In the genomic region with DNA sequence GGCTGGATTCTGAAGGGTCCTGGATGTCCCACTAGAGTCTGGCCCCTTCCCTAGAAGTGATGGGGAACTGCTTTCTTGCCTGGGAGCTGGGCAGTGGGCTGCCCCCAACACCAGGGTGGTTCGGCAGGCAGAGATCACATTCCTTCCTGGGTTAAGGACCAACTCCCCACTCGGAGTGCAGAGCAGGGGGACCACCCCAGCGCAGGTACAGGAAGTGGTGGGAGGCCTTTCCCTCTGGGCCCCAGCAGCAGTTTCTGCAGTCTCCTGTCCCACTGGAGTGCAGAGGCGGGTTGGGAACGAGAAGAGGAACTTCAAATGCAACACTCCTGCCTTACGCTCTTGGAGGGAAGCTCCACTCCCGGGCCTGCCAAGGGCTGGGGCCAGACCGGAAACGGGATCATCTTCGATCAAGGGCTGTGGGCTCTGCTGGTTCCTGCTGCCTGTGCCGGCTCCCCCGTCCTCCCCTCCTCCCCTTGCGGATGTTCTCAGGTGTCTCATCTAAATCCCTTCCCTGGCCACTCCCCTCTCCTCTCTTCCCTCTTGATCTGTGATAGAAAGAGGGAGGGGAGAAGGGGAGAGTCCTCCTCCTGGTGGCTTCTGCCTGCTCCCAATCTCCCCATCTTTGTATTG, we compare ENCODE assay signal across 11 cellular contexts. TPM values are rescaled to one million over a fixed set of nuclear protein-coding genes. Genes with fewer than 3 reads are reported as not detected.
DNase-seq lines count a peak whose midpoint lies in the region.
"Had no signal": no experiment of that assay in that cellular context is flagged by ENCODE, and none has a peak within 500 bp of the region (broad histone marks: within the 10 kb centered on the region; RNA-seq: fewer than 3 reads in every experiment).

No MANE protein-coding gene starts in this region.

- no peak overlapping the region for H3K27ac Mint-ChIP-seq in activated CD4-positive, alpha-beta memory T cell treated with anti-CD3 and anti-CD28 coated beads, Interleukin-2, amount 10 ng/mL, durations not matched to agents 7 days and 5 days
- H3K27ac Mint-ChIP-seq: activated naive CD8-positive, alpha-beta T cell treated with anti-CD3 and anti-CD28 coated beads for 36 hours had no signal

- no peaks in the 10 kb centered on the region for H3K79me1 ChIP-seq in mesenchymal stem cell (replicated peaks; ENCODE audit: low read length, poor library complexity, severe bottlenecking)

- H3K27me3 Mint-ChIP-seq in activated CD4-positive, alpha-beta memory T cell treated with anti-CD3 and anti-CD28 coated beads, Interleukin-2, amount 10 ng/mL, durations not matched to agents 7 days and 5 days = peaks cover 64% of the 10 kb centered on the region

- peak; percentile 96 for DNase-seq in H7
- DNase-seq in MV-4-11 (lab: John Stamatoyannopoulos, UW) = peak; percentile 61
- DNase-seq in UCSD-AML1 (lab: John Stamatoyannopoulos, UW; ENCODE audit: unreplicated experiment) = peak; percentile 39
- no peak for DNase-seq in mesenchymal stem cell
- DNase-seq in anterior cingulate cortex (lab: John Stamatoyannopoulos, UW) = no peak
- DNase-seq in NCI-H1930 (lab: John Stamatoyannopoulos, UW) = no peak
- DNase-seq in activated CD4-positive, alpha-beta memory T cell treated with anti-CD3 and anti-CD28 coated beads, Interleukin-2, amount 10 ng/mL, durations not matched to agents 7 days and 5 days = no peak
- DNase-seq: activated CD4-positive, alpha-beta T cell treated with anti-CD3 and anti-CD28 coated beads, Interleukin-2, amount 50 U/mL, for 4 hours; activated naive CD8-positive, alpha-beta T cell treated with anti-CD3 and anti-CD28 coated beads for 36 hours; foreskin melanocyte had no signal

- no peak overlapping the region for H3K14ac ChIP-seq in mesenchymal stem cell (ENCODE audit: low read length in 2 of 2)

- H3K36me3 Mint-ChIP-seq in activated CD4-positive, alpha-beta memory T cell treated with anti-CD3 and anti-CD28 coated beads, Interleukin-2, amount 10 ng/mL, durations not matched to agents 7 days and 5 days (ENCODE audit: low read depth) = no peaks in the 10 kb centered on the region
- H3K36me3 Mint-ChIP-seq: activated naive CD8-positive, alpha-beta T cell treated with anti-CD3 and anti-CD28 coated beads for 36 hours had no signal

- H3K23ac ChIP-seq in mesenchymal stem cell (ENCODE audit: low read length in 2 of 2) = no peak overlapping the region

- CTCF ChIA-PET in activated CD4-positive, alpha-beta memory T cell treated with anti-CD3 and anti-CD28 coated beads, Interleukin-2, amount 10 ng/mL, durations not matched to agents 7 days and 5 days (lab: Charles Lee) = interaction anchor here (1.4 kb wide), 1 partner anchor 10 kb away, joined by 3 read pairs; no protein-coding TSS in a partner anchor

- no peak overlapping the region for H3K4ac ChIP-seq in mesenchymal stem cell (ENCODE audit: low read depth in 1 of 2, low read length in 2 of 2)

- H3K4me1 ChIP-seq in mesenchymal stem cell (ENCODE audit: control insufficient read depth, insufficient read depth, low read depth, low read length) = no peaks in the 10 kb centered on the region

- no peak overlapping the region for H3K9ac ChIP-seq in mesenchymal stem cell (ENCODE audit: low read length)

- H3K4me1 Mint-ChIP-seq in activated CD4-positive, alpha-beta memory T cell treated with anti-CD3 and anti-CD28 coated beads, Interleukin-2, amount 10 ng/mL, durations not matched to agents 7 days and 5 days = no peaks in the 10 kb centered on the region

- WGBS in mesenchymal stem cell = 9% methylated on average over 10 of the region's 13 CpGs

- H2BK15ac ChIP-seq in mesenchymal stem cell (ENCODE audit: low read depth, poor library complexity, severe bottlenecking) = no peak overlapping the region

- H4K91ac ChIP-seq in mesenchymal stem cell (ENCODE audit: low read length) = peak overlapping the region; percentile 47

- H3K9me3 Mint-ChIP-seq in activated CD4-positive, alpha-beta memory T cell treated with anti-CD3 and anti-CD28 coated beads, Interleukin-2, amount 10 ng/mL, durations not matched to agents 7 days and 5 days = no peaks in the 10 kb centered on the region
- H3K9me3 Mint-ChIP-seq: activated naive CD8-positive, alpha-beta T cell treated with anti-CD3 and anti-CD28 coated beads for 36 hours had no signal

- H3K27me3 ChIP-seq in H7 (ENCODE audit: control insufficient read depth, insufficient read depth, low read length) (peaks cover 11% of the 10 kb centered on the region; the same call in 1 of the 2 replicates), mesenchymal stem cell (ENCODE audit: control insufficient read depth in 1 of 2, insufficient read depth in 1 of 2, low read length in 2 of 2) (peaks cover 88 to 96% of the 10 kb centered on the region in 2 experiments)

- no peaks in the 10 kb centered on the region for H3K9me3 ChIP-seq in mesenchymal stem cell (ENCODE audit: control insufficient read depth, low read length)

- peak overlapping the region; percentile 33 for H3K4me3 ChIP-seq in H7 (ENCODE audit: insufficient read depth, low read depth, low read length)
- H3K4me3 ChIP-seq in mesenchymal stem cell (ENCODE audit: insufficient read depth in 1 of 2, low read depth in 1 of 2, low read length in 2 of 2) = no peak overlapping the region
- H3K4me3 ChIP-seq: coronary artery had no signal

- H3K4me2 ChIP-seq in mesenchymal stem cell (ENCODE audit: low read length, poor library complexity, severe bottlenecking) = no peak overlapping the region

- no peak overlapping the region for H3K27ac ChIP-seq in mesenchymal stem cell (ENCODE audit: low read length, poor library complexity, severe bottlenecking)
- H3K27ac ChIP-seq: coronary artery had no signal

- H3K36me3 ChIP-seq in H7 (replicated peaks; ENCODE audit: control insufficient read depth, insufficient read depth, low read length) = no peaks in the 10 kb centered on the region
- no peaks in the 10 kb centered on the region for H3K36me3 ChIP-seq in mesenchymal stem cell (ENCODE audit: control insufficient read depth in 1 of 2, insufficient read depth in 2 of 2, low read depth in 1 of 2, low read length in 2 of 2)

- POLR2A ChIA-PET in activated CD4-positive, alpha-beta memory T cell treated with anti-CD3 and anti-CD28 coated beads, Interleukin-2, amount 10 ng/mL, durations not matched to agents 7 days and 5 days (lab: Charles Lee) = no interaction called here

- no peak overlapping the region for H3K4me3 Mint-ChIP-seq in activated CD4-positive, alpha-beta memory T cell treated with anti-CD3 and anti-CD28 coated beads, Interleukin-2, amount 10 ng/mL, durations not matched to agents 7 days and 5 days
- H3K4me3 Mint-ChIP-seq: activated naive CD8-positive, alpha-beta T cell treated with anti-CD3 and anti-CD28 coated beads for 36 hours had no signal

- H2BK12ac ChIP-seq in mesenchymal stem cell (ENCODE audit: low read length in 2 of 2) = no peak overlapping the region

- no peak overlapping the region for H2BK5ac ChIP-seq in mesenchymal stem cell (ENCODE audit: low read depth, low read length, poor library complexity, severe bottlenecking)

- no peak overlapping the region for H3K18ac ChIP-seq in mesenchymal stem cell (ENCODE audit: low read depth in 1 of 2, low read length in 2 of 2)

- H2BK120ac ChIP-seq in mesenchymal stem cell (ENCODE audit: low read depth, low read length) = no peak overlapping the region

- no peak overlapping the region for H2AK5ac ChIP-seq in mesenchymal stem cell (ENCODE audit: low read length, severe bottlenecking)

- peak overlapping the region; percentile 19 for H4K8ac ChIP-seq in mesenchymal stem cell (ENCODE audit: low read length)

- no peak overlapping the region for H2AFZ ChIP-seq in mesenchymal stem cell (ENCODE audit: low read depth, low read length)

RNA-seq across cellular contexts. Expression of a gene that starts 9.0 kb away (rescaled TPM):
- total RNA-seq in H7 (2014; rRNA removed; shearing (Covaris generic)) = 7.9 and 8.7 TPM in 2 replicates
- 12.1 TPM for polyA plus RNA-seq in mesenchymal stem cell (2013, experiment 1 of 2)
- polyA plus RNA-seq in mesenchymal stem cell (2013, experiment 2 of 2) = 11.7 TPM
- under 1 TPM; 0.33 to 0.58 TPM for total RNA-seq in activated CD4-positive, alpha-beta memory T cell treated with anti-CD3 and anti-CD28 coated beads, Interleukin-2, amount 10 ng/mL, durations not matched to agents 7 days and 5 days

Comparison
In these comparisons a context has a peak if more than half of its experiments do, and no peak if none do; other contexts are left out.
1. DNase-seq: peak in H7 (single experiment), MV-4-11 (single experiment) and UCSD-AML1 (single experiment); none in mesenchymal stem cell (single experiment), anterior cingulate cortex (0 of 58), NCI-H1930 (0 of 2) and activated CD4-positive, alpha-beta memory T cell treated with anti-CD3 and anti-CD28 coated beads, Interleukin-2, amount 10 ng/mL, durations not matched to agents 7 days and 5 days (single experiment).